1 cellular context compared by ENCODE assay signal in genomic region chr17:8382880-8383142, GRCh38.
TF ChIP-seq lines count a peak whose summit lies in the region.

No MANE protein-coding gene starts in this region.

TF ChIP-seq in K562, 482 proteins besides CTCF, POLR2A, EP300 and RAD21 (continued from another document):
- TF ChIP-seq AFF1 (IDR thresholded peaks at IDR 0.05; ENCODE audit: low read depth in 1 of 2, partially characterized antibody in 2 of 2) (no peak), ZBED1 (IDR thresholded peaks at IDR 0.05) (no peak), ZBTB43 (CRISPR knock-in tag; IDR thresholded peaks at IDR 0.05) (no peak), HLTF (IDR thresholded peaks at IDR 0.05) (no peak), IRF2 (CRISPR knock-in tag; IDR thresholded peaks at IDR 0.05) (no peak), ZKSCAN8 (CRISPR knock-in tag; IDR thresholded peaks at IDR 0.05) (no peak), PREB (CRISPR knock-in tag; IDR thresholded peaks at IDR 0.05) (peak; percentile 65; the same call in 1 of the 2 replicates), MEF2D (tag; conservative IDR thresholded peaks at IDR 0.05; ENCODE audit: low read depth) (no peak), NCOR1 (IDR thresholded peaks at IDR 0.05) (no peak), ZFPM2 (CRISPR knock-in tag; IDR thresholded peaks at IDR 0.05) (no peak), MAX (CRISPR knock-in tag; IDR thresholded peaks at IDR 0.05) (0 out of 2 replicates have a peak, but pooled peaks have one; percentile 30), HNRNPUL1 (IDR thresholded peaks at IDR 0.05; ENCODE audit: low read length) (no peak), ZNF75A (CRISPR knock-in tag; IDR thresholded peaks at IDR 0.05) (no peak), EGR1 (conservative IDR thresholded peaks at IDR 0.05) (no peak), SREBF1 (IDR thresholded peaks at IDR 0.05; ENCODE audit: borderline replicate concordance, low read depth, low read length) (no peak), KLF6 (CRISPR knock-in tag; IDR thresholded peaks at IDR 0.05; ENCODE audit: borderline replicate concordance) (no peak), GABPB2 (CRISPR knock-in tag; conservative IDR thresholded peaks at IDR 0.05) (no peak), ZNF311 (CRISPR knock-in tag; IDR thresholded peaks at IDR 0.05) (no peak), RFX7 (CRISPR knock-in tag; IDR thresholded peaks at IDR 0.05) (no peak), POU5F1 (IDR thresholded peaks at IDR 0.05; ENCODE audit: borderline replicate concordance, low read depth, low read length, partially characterized antibody) (no peak), ZFP30 (CRISPR knock-in tag; IDR thresholded peaks at IDR 0.05; ENCODE audit: borderline replicate concordance) (no peak), NFIC (IDR thresholded peaks at IDR 0.05) (0 out of 2 replicates have a peak, but pooled peaks have one; percentile 27), MGA (IDR thresholded peaks at IDR 0.05) (no peak), ZKSCAN3 (CRISPR knock-in tag; IDR thresholded peaks at IDR 0.05) (no peak)
